In the genomic region with DNA sequence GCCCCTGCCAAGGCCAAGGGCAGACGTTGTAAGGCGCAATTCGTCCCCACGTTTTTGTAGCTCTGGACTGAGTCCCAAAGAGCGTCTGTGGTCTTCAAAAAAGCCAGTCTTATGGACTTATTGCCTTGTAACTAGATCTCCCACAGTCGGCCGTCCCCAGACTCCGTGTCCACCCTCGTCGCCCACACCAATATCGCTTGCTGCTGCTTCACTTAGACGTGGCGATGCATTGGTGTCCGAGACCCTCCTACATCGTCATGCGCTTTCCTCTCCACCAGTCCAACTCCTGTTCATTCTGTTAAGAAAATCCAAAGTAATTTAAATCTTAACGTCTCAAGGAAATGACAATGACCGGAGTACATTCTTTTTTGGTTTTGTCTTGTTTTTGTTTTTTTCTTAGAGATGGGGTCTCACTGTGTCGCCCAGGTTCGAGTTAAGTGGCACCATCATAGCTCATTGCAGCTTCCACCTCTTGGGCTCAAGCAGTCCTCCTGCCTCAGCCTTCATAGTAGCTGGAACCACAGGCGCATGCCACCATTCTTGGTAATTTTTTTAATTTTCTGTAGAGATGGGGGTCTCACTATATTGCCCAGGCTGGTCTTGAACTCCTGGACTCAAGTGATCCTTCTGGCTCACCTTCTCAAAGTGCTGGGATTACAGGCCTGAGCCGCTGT, we compare ENCODE assay signal across 7 cellular contexts. TPM values are rescaled to one million over a fixed set of nuclear protein-coding genes. Genes with fewer than 3 reads are reported as not detected.
DNase-seq lines count a peak whose midpoint lies in the region; ATAC-seq and TF ChIP-seq lines count a peak whose summit lies in the region.

No MANE protein-coding gene starts in this region.

- peaks cover 42% of the 10 kb centered on the region for H3K4me1 ChIP-seq in GM23248 (ENCODE audit: insufficient read depth)
- peaks cover 4% of the 10 kb centered on the region for H3K4me1 ChIP-seq in prostate gland (replicated peaks)

- TF ChIP-seq POLR2A in prostate gland (IDR thresholded peaks at IDR 0.05): no peak

- H3K27me3 ChIP-seq in GM23248 (replicated peaks; ENCODE audit: insufficient read depth): no peaks in the 10 kb centered on the region
- no peaks in the 10 kb centered on the region for H3K27me3 ChIP-seq in prostate gland (replicated peaks; ENCODE audit: insufficient read depth)

- H3F3A ChIP-seq in GM23248 (ENCODE audit: insufficient read depth): peaks cover 58% of the 10 kb centered on the region

- ATAC-seq in left lobe of liver: no peak

- no peaks in the 10 kb centered on the region for H3K9me3 ChIP-seq in GM23248 (ENCODE audit: low read depth)
- H3K9me3 ChIP-seq in SK-N-MC (ENCODE audit: low read depth, low read length): no peaks in the 10 kb centered on the region
- H3K9me3 ChIP-seq in prostate gland: no peaks in the 10 kb centered on the region

- H3K79me2 ChIP-seq in GM23248 (ENCODE audit: insufficient read depth): peaks cover 70% of the 10 kb centered on the region

- H3K4me3 ChIP-seq in GM23248 (peak overlapping the region; percentile 96), SK-N-MC (peak overlapping the region; percentile 84), fibroblast of the aortic adventitia (ENCODE audit: low read depth, low read length) (peak overlapping the region; percentile 91), prostate gland (peak overlapping the region; percentile 68 to 80)

- intact Hi-C loops in prostate gland (cut with DNase I): loop anchor here (2.0 kb wide), 1 partner anchor 133 kb away; no protein-coding TSS in a partner anchor

- WGBS in GM23248 (ENCODE audit: low coverage in 1 of 2, low lambda C conversion rate in 2 of 2, missing lambda C conversion rate in 2 of 2), 2 experiments: 13 to 15% methylated on average over 22 of the region's 22 CpGs
- WGBS in prostate gland: 16% methylated on average over 22 of the region's 22 CpGs

- H3K9ac ChIP-seq in GM23248 (peak overlapping the region; percentile 93), SK-N-MC (ENCODE audit: insufficient read length) (peak overlapping the region; percentile 82)

- H4K20me1 ChIP-seq in GM23248 (ENCODE audit: insufficient read depth): no peaks in the 10 kb centered on the region

- H2AFZ ChIP-seq in GM23248: peak overlapping the region; percentile 79

- peak overlapping the region; percentile 87 for H3K4me2 ChIP-seq in GM23248 (ENCODE audit: unreplicated experiment)

- in situ Hi-C loops in GM23248 (cut with MboI): loop anchor here (25.0 kb wide), 1 partner anchor 423 kb away; the partner anchor contains the start of gene TACR2

- DNase-seq in GM23248 (peak; percentile 61), SK-N-MC (ENCODE audit: low read depth, low spot score) (no peak), fibroblast of the aortic adventitia (ENCODE audit: low read depth) (peak; percentile 29), prostate gland (ENCODE audit: low spot score) (no peak), DMS53 treated with DMSO at 0.1 percent for 48 hours (lab: John Stamatoyannopoulos, UW; ENCODE audit: unreplicated experiment) (no peak), left lobe of liver (ENCODE audit: low spot score) (no peak), DMS 273 treated with DMSO at 0.1 percent for 48 hours (lab: John Stamatoyannopoulos, UW) (no peak)

- peak overlapping the region; percentile 73 for H3K27ac ChIP-seq in GM23248
- no peak overlapping the region for H3K27ac ChIP-seq in SK-N-MC
- H3K27ac ChIP-seq in prostate gland: peak overlapping the region; percentile 81 to 83

- H3K36me3 ChIP-seq in GM23248 (ENCODE audit: low read depth) (peaks cover 13% of the 10 kb centered on the region), SK-N-MC (ENCODE audit: insufficient read depth, low read length) (peaks cover 6% of the 10 kb centered on the region), prostate gland (no peaks in the 10 kb centered on the region)

- no peak for TF ChIP-seq CTCF in fibroblast of the aortic adventitia (IDR thresholded peaks at IDR 0.05; ENCODE audit: insufficient read depth, low read length)
- TF ChIP-seq CTCF in prostate gland (IDR thresholded peaks at IDR 0.05): no peak

- H3K9me2 ChIP-seq in GM23248 (ENCODE audit: insufficient read depth): no peaks in the 10 kb centered on the region

RNA-seq across cellular contexts. Expression of gene KIFBP, which starts 0.9 kb away (rescaled TPM):
- total RNA-seq in GM23248 (2014; rRNA removed; shearing (Covaris generic)): 56.5 and 58.3 TPM in 2 replicates
- 53.9 and 54.0 TPM in 2 replicates for polyA plus RNA-seq in GM23248 (2016; fragmentation: Nextera tagmentation; extraction: Ambion mirVana)
- 37.9 and 59.3 TPM in 2 replicates for total RNA-seq in fibroblast of the aortic adventitia (ENCODE audit: low replicate concordance)
- 10 to 100 TPM; 37.3 to 46.7 TPM for total RNA-seq in prostate gland
- total RNA-seq in left lobe of liver: 8.2 TPM

RNA-seq across cellular contexts. Expression of gene DDX21, which starts 33.5 kb away (rescaled TPM):
- 68.2 and 77.8 TPM in 2 replicates for total RNA-seq in GM23248 (2014; rRNA removed; shearing (Covaris generic))
- 24.1 and 24.7 TPM in 2 replicates for polyA plus RNA-seq in GM23248 (2016; fragmentation: Nextera tagmentation; extraction: Ambion mirVana)
- 61.9 and 63.1 TPM in 2 replicates for total RNA-seq in fibroblast of the aortic adventitia (ENCODE audit: low replicate concordance)
- total RNA-seq in prostate gland: 10 to 100 TPM; 28.9 to 41.0 TPM
- total RNA-seq in left lobe of liver: 14.0 TPM

Comparison
In these comparisons a context has a peak if more than half of its experiments do, and no peak if none do; other contexts are left out.
1. DNase-seq: peak in GM23248 (single experiment) and fibroblast of the aortic adventitia (single experiment); none in SK-N-MC (single experiment), prostate gland (single experiment), DMS53 treated with DMSO at 0.1 percent for 48 hours (single experiment), left lobe of liver (single experiment) and DMS 273 treated with DMSO at 0.1 percent for 48 hours (single experiment).
2. Peak in every context shown above with its lines, with median percentiles within 50 percentile points of each other: H3K4me3 ChIP-seq.